Comparison of ENCODE assay signal across 8 cellular contexts in the genomic region with DNA sequence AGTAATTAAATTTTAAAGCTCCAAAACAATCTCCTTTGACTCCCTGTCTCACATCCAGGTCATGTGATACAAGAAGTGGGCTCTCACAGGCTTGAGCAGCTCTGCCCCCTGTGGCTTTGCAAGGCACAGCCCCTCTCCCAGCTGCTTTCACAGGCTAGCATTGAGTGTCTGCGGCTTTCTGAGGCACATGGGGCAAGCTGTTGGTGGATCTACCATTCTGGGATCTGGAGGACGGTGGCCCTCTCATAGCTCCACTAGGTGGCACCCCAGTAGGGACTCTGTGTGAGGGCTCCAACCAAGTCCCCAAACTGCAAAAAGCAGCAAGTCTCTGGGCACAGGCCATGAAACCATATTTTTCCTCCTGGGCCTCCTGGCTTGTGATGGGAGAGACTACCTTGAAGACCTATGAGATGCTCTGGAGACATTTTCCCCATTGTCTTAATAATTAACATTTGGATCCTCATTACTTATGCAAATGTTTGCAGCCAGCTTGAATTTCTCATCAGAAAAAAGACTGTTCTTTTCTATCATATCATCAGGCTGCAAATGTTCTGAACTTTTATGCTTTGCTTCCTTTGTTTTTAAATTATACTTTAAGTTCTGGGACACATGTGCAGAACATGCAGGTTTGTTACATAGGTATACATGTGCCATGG.
A peak's percentile ranks its signal among the peaks of the same experiment; 100 is the strongest.
DNase-seq lines count a peak whose midpoint lies in the region; ATAC-seq and TF ChIP-seq lines count a peak whose summit lies in the region.

No MANE protein-coding gene starts in this region.

- H3K4me3 Mint-ChIP-seq in T-helper 2 cell treated with Interferon-gamma antibody and Interleukin-4, amounts not matched to agents 5 μg/mL and 100 μg/mL, for 36 hours = no peak overlapping the region
- H3K4me3 Mint-ChIP-seq in T-cell = no peak overlapping the region

- TF ChIP-seq CTCF in 22Rv1 (IDR thresholded peaks at IDR 0.05) = peak; percentile 60
- TF ChIP-seq CTCF in GM10266 (IDR thresholded peaks at IDR 0.05; ENCODE audit: control insufficient read depth, insufficient read depth, low read depth, missing control alignments) = peak; percentile 46

- no peaks in the 10 kb centered on the region for H3K4me1 Mint-ChIP-seq in T-helper 2 cell treated with Interferon-gamma antibody and Interleukin-4, amounts not matched to agents 5 μg/mL and 100 μg/mL, for 36 hours (ENCODE audit: low read depth)
- no peaks in the 10 kb centered on the region for H3K4me1 Mint-ChIP-seq in T-cell

- no peaks in the 10 kb centered on the region for H3K27me3 Mint-ChIP-seq in T-helper 2 cell treated with Interferon-gamma antibody and Interleukin-4, amounts not matched to agents 5 μg/mL and 100 μg/mL, for 36 hours (ENCODE audit: low read depth)
- no peaks in the 10 kb centered on the region for H3K27me3 Mint-ChIP-seq in T-cell

- POLR2A ChIA-PET in T-cell (lab: Charles Lee) = no interaction called here

- DNase-seq in GM10266 (ENCODE audit: extremely low spot score) (no peak), M059J (ENCODE audit: low read depth) (peak; percentile 15), ecto neural progenitor cell (ENCODE audit: low spot score) (peak; percentile 52), T-cell (no peak)
- no peak for DNase-seq in T-helper 2 cell treated with Interferon-gamma antibody and Interleukin-4, amounts not matched to agents 5 μg/mL and 100 μg/mL, for 36 hours (ENCODE audit: low spot score)
- DNase-seq in stimulated activated CD4-positive, alpha-beta T cell treated with anti-CD3 and anti-CD28 coated beads, Interleukin-4, amount 100 ng/mL, for 1 hour = no peak

- no peaks in the 10 kb centered on the region for H3K9me3 Mint-ChIP-seq in T-helper 2 cell treated with Interferon-gamma antibody and Interleukin-4, amounts not matched to agents 5 μg/mL and 100 μg/mL, for 36 hours
- H3K9me3 Mint-ChIP-seq in T-cell = peaks cover 10 to 33% (median 24%) of the 10 kb centered on the region in 3 donors

- no peak overlapping the region for H3K27ac ChIP-seq in 22Rv1

- ATAC-seq in HG03460 (IDR thresholded peaks at IDR 0.05; ENCODE audit: unreplicated experiment) = no peak
- no peak for ATAC-seq in T-cell (replicated peaks in 1 of 4)

- CTCF ChIA-PET in T-cell (lab: Charles Lee) = interaction anchor here in 1 of 2 donors (0.6 kb wide), 1 partner anchor 29 kb away, joined by 3 read pairs; no protein-coding TSS in a partner anchor

- no peak overlapping the region for H3K27ac Mint-ChIP-seq in T-helper 2 cell treated with Interferon-gamma antibody and Interleukin-4, amounts not matched to agents 5 μg/mL and 100 μg/mL, for 36 hours
- no peak overlapping the region for H3K27ac Mint-ChIP-seq in T-cell

- no peaks in the 10 kb centered on the region for H3K36me3 Mint-ChIP-seq in T-helper 2 cell treated with Interferon-gamma antibody and Interleukin-4, amounts not matched to agents 5 μg/mL and 100 μg/mL, for 36 hours (ENCODE audit: low read depth)
- no peaks in the 10 kb centered on the region for H3K36me3 Mint-ChIP-seq in T-cell

Comparison
In these comparisons a context has a peak if more than half of its experiments do, and no peak if none do; other contexts are left out.
1. DNase-seq: peak in M059J (single experiment) and ecto neural progenitor cell (single experiment); none in GM10266 (single experiment), T-helper 2 cell treated with Interferon-gamma antibody and Interleukin-4, amounts not matched to agents 5 μg/mL and 100 μg/mL, for 36 hours (single experiment), T-cell (0 of 34) and stimulated activated CD4-positive, alpha-beta T cell treated with anti-CD3 and anti-CD28 coated beads, Interleukin-4, amount 100 ng/mL, for 1 hour (single experiment).